ENCODE assay signal across 8 cellular contexts in the genomic region with DNA sequence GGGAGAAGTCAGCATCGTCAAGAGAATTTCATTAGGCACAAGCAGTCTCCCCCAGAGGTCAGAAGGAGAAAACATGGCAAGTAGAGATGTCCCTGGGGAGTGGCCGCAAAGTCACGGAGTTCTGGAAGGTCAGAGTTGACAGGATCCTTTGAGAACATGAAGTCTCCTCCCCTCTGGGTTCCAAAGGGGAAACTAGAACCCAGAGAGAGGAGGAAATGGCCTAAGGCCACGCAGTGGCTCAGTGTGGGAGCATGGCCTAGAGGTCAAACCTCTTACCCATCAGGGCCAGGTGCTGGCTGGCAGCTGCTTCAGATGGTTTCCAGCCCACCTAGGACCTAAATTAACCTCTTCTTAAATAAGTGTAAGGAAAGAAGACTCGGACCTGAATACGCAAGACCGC. TPM values are rescaled to one million over a fixed set of nuclear protein-coding genes. Genes with fewer than 3 reads are reported as not detected.
A peak's percentile ranks its signal among the peaks of the same experiment; 100 is the strongest.
DNase-seq lines count a peak whose midpoint lies in the region; ATAC-seq and TF ChIP-seq lines count a peak whose summit lies in the region.

No MANE protein-coding gene starts in this region.

- H3K27me3 ChIP-seq in H7 (ENCODE audit: control insufficient read depth, insufficient read depth, low read length) (no peaks in the 10 kb centered on the region), skeletal muscle satellite cell (ENCODE audit: control insufficient read depth, insufficient read depth, low read length) (no peaks in the 10 kb centered on the region)

- H3K4me1 Mint-ChIP-seq in T-cell, result peaks cover 26 to 35% (median 28%) of the 10 kb centered on the region in 3 donors

- peak overlapping the region; percentile 71 for H3K27ac Mint-ChIP-seq in T-cell

- H3K36me3 Mint-ChIP-seq in T-cell, result no peaks in the 10 kb centered on the region

- TF ChIP-seq CTCF in fibroblast of villous mesenchyme (IDR thresholded peaks at IDR 0.05; ENCODE audit: insufficient read depth, low read depth, low read length), result no peak

- H3K36me3 ChIP-seq in H7 (replicated peaks; ENCODE audit: control insufficient read depth, insufficient read depth, low read length) (peaks cover 4% of the 10 kb centered on the region), skeletal muscle satellite cell (ENCODE audit: insufficient read depth, low read length) (peaks cover 21% of the 10 kb centered on the region)

- H3K4me3 ChIP-seq in H7 (ENCODE audit: insufficient read depth, low read depth, low read length), result peak overlapping the region; percentile 76
- H3K4me3 ChIP-seq in fibroblast of villous mesenchyme (ENCODE audit: low read depth, low read length), result peak overlapping the region; percentile 82
- H3K4me3 ChIP-seq in skeletal muscle satellite cell (ENCODE audit: low read length), result peak overlapping the region; percentile 93

- no peak for DNase-seq in H7
- no peak for DNase-seq in T-cell
- DNase-seq in fibroblast of villous mesenchyme (ENCODE audit: low read depth), result peak; percentile 14
- no peak for DNase-seq in NK-92 (lab: John Stamatoyannopoulos, UW; ENCODE audit: unreplicated experiment)
- DNase-seq in DMS 273 (lab: John Stamatoyannopoulos, UW; ENCODE audit: unreplicated experiment), result no peak
- DNase-seq in activated effector memory CD4-positive, alpha-beta T cell treated with anti-CD3 and anti-CD28 coated beads, Interleukin-2, amount 50 U/mL, for 16 hours, result no peak

- H3K9ac ChIP-seq in skeletal muscle satellite cell (ENCODE audit: low read depth, low read length), result peak overlapping the region; percentile 97

- H3K27me3 Mint-ChIP-seq in T-cell, result no peaks in the 10 kb centered on the region

- CTCF ChIA-PET in T-cell (lab: Charles Lee), result no interaction called here

- no peaks in the 10 kb centered on the region for H3K9me3 Mint-ChIP-seq in T-cell

- H3K4me1 ChIP-seq in skeletal muscle satellite cell (ENCODE audit: control insufficient read depth, insufficient read depth, low read length), result peaks cover 15% of the 10 kb centered on the region

- peak overlapping the region; percentile 77 for H3K4me2 ChIP-seq in skeletal muscle satellite cell (ENCODE audit: low read length)

- no peaks in the 10 kb centered on the region for H3K9me3 ChIP-seq in skeletal muscle satellite cell (replicated peaks; ENCODE audit: low read length)

- ATAC-seq in T-cell (replicated peaks in 1 of 4), result no peak
- no peak for ATAC-seq in GM19395 (IDR thresholded peaks at IDR 0.05; ENCODE audit: unreplicated experiment)

- H3K4me3 Mint-ChIP-seq in T-cell, result peak overlapping the region; percentile 85 to 91 (median 91)

- POLR2A ChIA-PET in T-cell (lab: Charles Lee), result no interaction called here

RNA-seq across cellular contexts. Expression of gene IDH3G, which starts 0.9 kb away (rescaled TPM):
- 63.3 and 76.2 TPM in 2 replicates for total RNA-seq in H7 (2014; rRNA removed; shearing (Covaris generic))
- total RNA-seq in T-cell, result 10 to 100 TPM; 47.7 to 54.6 (median 51.8) TPM
- total RNA-seq in fibroblast of villous mesenchyme, result 37.4 and 40.2 TPM in 2 replicates
- total RNA-seq in skeletal muscle satellite cell (2012; rRNA removed), result 50.7 and 72.3 TPM in 2 replicates

RNA-seq across cellular contexts. Expression of gene SSR4, which starts 1.2 kb away (rescaled TPM):
- 148 and 198 TPM in 2 replicates for total RNA-seq in H7 (2014; rRNA removed; shearing (Covaris generic))
- total RNA-seq in T-cell (100 to 1,000 TPM; 179 to 221 (median 209) TPM), fibroblast of villous mesenchyme (122 and 133 TPM in 2 replicates)
- 70.5 and 147 TPM in 2 replicates for total RNA-seq in skeletal muscle satellite cell (2012; rRNA removed)

RNA-seq across cellular contexts. Expression of gene SRPK3, which starts 12.4 kb away (rescaled TPM):
- not detected in 2 replicates for total RNA-seq in H7 (2014; rRNA removed; shearing (Covaris generic))
- not detected for total RNA-seq in T-cell
- 0.86 and 0.97 TPM in 2 replicates for total RNA-seq in fibroblast of villous mesenchyme
- total RNA-seq in skeletal muscle satellite cell (2012; rRNA removed), result 0.25 and 5.9 TPM in 2 replicates

RNA-seq across cellular contexts. Expression of gene PLXNB3, which starts 29.2 kb away (rescaled TPM):
- total RNA-seq in H7 (2014; rRNA removed; shearing (Covaris generic)), result 0.07 TPM in 1 of 2 replicates, not detected in the other
- total RNA-seq in T-cell (under 1 TPM in 4 of 5 donors, not detected in 1; 0.28 to 0.47 (median 0.43) TPM), fibroblast of villous mesenchyme (3.0 and 3.5 TPM in 2 replicates)
- 3.0 and 3.9 TPM in 2 replicates for total RNA-seq in skeletal muscle satellite cell (2012; rRNA removed)

RNA-seq across cellular contexts. Expression of gene PDZD4, which starts 37.1 kb away (rescaled TPM):
- total RNA-seq in H7 (2014; rRNA removed; shearing (Covaris generic)), result 73.0 and 76.3 TPM in 2 replicates
- total RNA-seq in T-cell (10 to 100 TPM in 2 of 5 donors, 1 to 10 TPM in 3; 3.7 to 51.3 (median 9.0) TPM), fibroblast of villous mesenchyme (0.32 and 0.43 TPM in 2 replicates)
- 0.25 and 0.66 TPM in 2 replicates for total RNA-seq in skeletal muscle satellite cell (2012; rRNA removed)
